ENCODE assay signal across 20 cellular contexts in the genomic region with DNA sequence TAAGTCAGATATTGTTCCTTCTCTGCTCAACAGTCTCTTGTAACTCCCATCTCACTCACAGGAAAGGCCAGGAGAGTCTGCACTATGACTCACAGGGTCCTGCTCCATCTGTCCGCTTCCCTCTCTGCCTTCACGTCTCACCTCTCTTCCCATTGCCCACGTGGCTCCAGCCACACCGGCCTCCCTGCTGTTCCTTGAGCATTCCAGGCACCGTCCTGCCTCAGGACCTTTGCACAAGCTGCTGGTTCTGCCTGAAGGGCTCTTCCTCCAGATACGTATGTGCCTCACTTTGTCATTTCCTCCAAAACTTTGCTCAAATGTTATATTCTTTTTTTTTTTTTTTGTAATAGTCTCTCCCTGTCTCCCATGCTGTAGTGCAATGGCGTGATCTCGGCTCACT. TPM values are rescaled to one million over a fixed set of nuclear protein-coding genes. Genes with fewer than 3 reads are reported as not detected.
"Had no signal": no experiment of that assay in that cellular context is flagged by ENCODE, and none has a peak within 500 bp of the region (broad histone marks: within the 10 kb centered on the region; RNA-seq: fewer than 3 reads in every experiment).

No MANE protein-coding gene starts in this region.

RNA-seq across cellular contexts. Expression of a gene that starts 14.0 kb away (rescaled TPM):
- total RNA-seq: kidney epithelial cell, left ventricle myocardium inferior, lower leg skin, lung, mesothelial cell of epicardium, mononuclear cell, natural killer cell, occipital lobe, osteocyte, posterior vena cava, psoas muscle, sigmoid colon, spleen, subcutaneous adipose tissue, suprapubic skin, thoracic aorta, ureter, uterus had no signal
- polyA plus RNA-seq: immature natural killer cell, lung, psoas muscle, sigmoid colon, small intestine, spleen had no signal

RNA-seq across cellular contexts. Expression of a gene that starts 34.0 kb away (rescaled TPM):
- total RNA-seq: kidney epithelial cell, left ventricle myocardium inferior, lung, mesothelial cell of epicardium, mononuclear cell, natural killer cell, occipital lobe, osteocyte, posterior vena cava, psoas muscle, sigmoid colon, spleen, subcutaneous adipose tissue, thoracic aorta, ureter, uterus had no signal
- polyA plus RNA-seq: immature natural killer cell, lung, psoas muscle, sigmoid colon, small intestine, spleen had no signal

RNA-seq across cellular contexts. Expression of a gene that starts 36.6 kb away (rescaled TPM):
- polyA plus RNA-seq: immature natural killer cell had no signal
